8 cellular contexts compared by ENCODE assay signal in the genomic region with DNA sequence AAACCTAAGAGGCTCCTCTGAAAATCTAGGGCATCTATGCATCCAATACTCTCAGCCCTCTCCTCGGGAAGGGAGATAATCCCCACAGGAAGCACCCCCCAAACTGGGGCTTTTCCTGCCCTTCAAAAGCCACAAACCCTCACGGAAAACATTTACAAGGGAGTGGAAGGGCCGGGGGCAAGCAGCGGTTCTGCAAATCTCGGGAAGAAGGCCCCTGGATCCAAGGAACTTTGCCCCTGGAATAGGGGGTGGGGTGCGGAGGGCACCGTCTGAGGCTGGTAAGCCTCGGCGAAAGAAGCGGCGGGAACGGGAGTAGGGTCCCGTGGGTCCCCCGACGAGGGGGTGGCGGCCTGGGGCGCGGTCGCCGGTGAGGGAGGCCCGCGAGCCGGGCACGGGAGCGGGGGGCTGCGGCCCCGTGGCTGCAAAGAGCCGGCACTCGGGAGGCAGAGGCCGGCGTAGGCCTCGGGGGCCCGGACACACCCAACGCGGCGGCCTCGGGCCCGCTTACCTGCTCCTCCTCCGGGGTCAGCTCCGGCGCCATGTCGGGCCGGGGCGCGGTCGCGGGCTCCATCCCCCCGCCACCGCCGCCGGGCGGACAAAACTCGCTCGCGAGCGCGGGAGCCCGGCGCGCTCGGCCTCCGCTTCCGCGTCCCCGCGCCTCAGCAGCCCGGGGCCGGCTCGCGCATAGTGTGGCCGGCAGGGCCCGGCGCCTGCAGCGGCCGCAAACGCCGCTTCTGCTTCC. TPM values are rescaled to one million over a fixed set of nuclear protein-coding genes. Genes with fewer than 3 reads are reported as not detected.
DNase-seq lines count a peak whose midpoint lies in the region; ATAC-seq and TF ChIP-seq lines count a peak whose summit lies in the region.

No MANE protein-coding gene starts in this region.

- H3K9me3 Mint-ChIP-seq in activated CD4-positive, alpha-beta memory T cell treated with anti-CD3 and anti-CD28 coated beads, Interleukin-2, amount 10 ng/mL, durations not matched to agents 7 days and 5 days = no peaks in the 10 kb centered on the region

- peak overlapping the region; percentile 86 for H3K4me3 Mint-ChIP-seq in activated CD4-positive, alpha-beta memory T cell treated with anti-CD3 and anti-CD28 coated beads, Interleukin-2, amount 10 ng/mL, durations not matched to agents 7 days and 5 days

- peak overlapping the region; percentile 96 for H3K4me2 ChIP-seq in IMR-90 (ENCODE audit: low read depth, low read length)

- H3K4me3 ChIP-seq in IMR-90 (ENCODE audit: insufficient read depth, low read depth, low read length) (peak overlapping the region; percentile 83), epithelial cell of esophagus (ENCODE audit: low read length) (peak overlapping the region; percentile 80), uterus (peak overlapping the region; percentile 60 to 82)

- peaks cover 5% of the 10 kb centered on the region for H3K4me1 ChIP-seq in IMR-90 (ENCODE audit: control insufficient read depth, insufficient read depth, low read length)
- peaks cover 0 to 5% of the 10 kb centered on the region in 2 donors for H3K4me1 ChIP-seq in uterus

- peak; percentile 38 for ATAC-seq in IMR-90 (ENCODE audit: low read depth)

- TF ChIP-seq RAD21 in IMR-90 (IDR thresholded peaks at IDR 0.05; ENCODE audit: low read length) = no peak

- H3K27me3 ChIP-seq in IMR-90 (ENCODE audit: control insufficient read depth, insufficient read depth, low read length) = no peaks in the 10 kb centered on the region
- H3K27me3 ChIP-seq in uterus = no peaks in the 10 kb centered on the region

- H3K27ac ChIP-seq in IMR-90 (ENCODE audit: insufficient read depth, low read length) (peak overlapping the region; percentile 83), uterus (peak overlapping the region; percentile 81 to 88)

- in situ Hi-C loops in IMR-90 (cut with MboI; ENCODE audit: low sequenced_read_pairs) = no loop called here

- peaks cover 18% of the 10 kb centered on the region for H3K36me3 Mint-ChIP-seq in activated CD4-positive, alpha-beta memory T cell treated with anti-CD3 and anti-CD28 coated beads, Interleukin-2, amount 10 ng/mL, durations not matched to agents 7 days and 5 days (ENCODE audit: low read depth)

- peak overlapping the region; percentile 84 for H3K56ac ChIP-seq in IMR-90 (ENCODE audit: extremely low read depth, insufficient read depth, low read length)

- peaks cover 24% of the 10 kb centered on the region for H4K20me1 ChIP-seq in IMR-90 (ENCODE audit: insufficient read depth, low read length)

- H2AFZ ChIP-seq in IMR-90 (replicated peaks; ENCODE audit: low read length, poor library complexity) = peak overlapping the region; percentile 84

- H2BK120ac ChIP-seq in IMR-90 (ENCODE audit: low read depth, low read length) = peak overlapping the region; percentile 46

- intact Hi-C loops in IMR-90 (cut with micrococcal nuclease) = loop anchor here (2.0 to 5.0 kb wide), 4 partner anchors 44 to 94 kb away; no protein-coding TSS in a partner anchor
- intact Hi-C loops in uterus (cut with DNase I; ENCODE audit: low total_unique reads) = no loop called here

- H3K79me1 ChIP-seq in IMR-90 (ENCODE audit: low read depth in 1 of 2, low read length in 2 of 2) = peaks cover 5 to 36% of the 10 kb centered on the region in 2 experiments; a peak in 3 of 4 replicates

- H2BK15ac ChIP-seq in IMR-90 (ENCODE audit: low read depth, low read length) = no peak overlapping the region

- no peak for TF ChIP-seq POLR2A in IMR-90 (IDR thresholded peaks at IDR 0.05; ENCODE audit: low read depth, low read length)
- no peak for TF ChIP-seq POLR2A in uterus (IDR thresholded peaks at IDR 0.05)

- no peaks in the 10 kb centered on the region for H3K27me3 Mint-ChIP-seq in activated CD4-positive, alpha-beta memory T cell treated with anti-CD3 and anti-CD28 coated beads, Interleukin-2, amount 10 ng/mL, durations not matched to agents 7 days and 5 days

- H2AK5ac ChIP-seq in IMR-90 (ENCODE audit: low read depth, low read length) = peak overlapping the region; percentile 37; the same call in 1 of the 2 replicates

- H3K14ac ChIP-seq in IMR-90 (replicated peaks; ENCODE audit: low read depth, low read length) = peak overlapping the region; percentile 93

- H3K9me3 ChIP-seq in IMR-90 (ENCODE audit: control insufficient read depth, insufficient read depth, low read length) = no peaks in the 10 kb centered on the region
- H3K9me3 ChIP-seq in uterus = no peaks in the 10 kb centered on the region

- peak overlapping the region; percentile 61 for H3K18ac ChIP-seq in IMR-90 (ENCODE audit: low read depth, low read length)

- H3K9me1 ChIP-seq in IMR-90 (ENCODE audit: insufficient read depth, low read length) = peaks cover 7% of the 10 kb centered on the region

- peak overlapping the region; percentile 46 for H2BK5ac ChIP-seq in IMR-90 (ENCODE audit: low read depth, low read length, poor library complexity, severe bottlenecking)

- peak overlapping the region; percentile 96 for H3K23ac ChIP-seq in IMR-90 (ENCODE audit: low read depth, low read length)

- CTCF ChIA-PET in IMR-90 (lab: Yijun Ruan, JAX) = interaction anchor here (0.8 to 1.2 kb wide), 4 partner anchors 12 to 70 kb away, joined by 3 to 5 read pairs (median 3); no protein-coding TSS in a partner anchor
- CTCF ChIA-PET in activated CD4-positive, alpha-beta memory T cell treated with anti-CD3 and anti-CD28 coated beads, Interleukin-2, amount 10 ng/mL, durations not matched to agents 7 days and 5 days (lab: Charles Lee) = interaction anchor here (0.7 to 3.1 kb wide), 24 partner anchors 10 to 330 kb away, joined by 3 to 29 read pairs (median 4); a partner anchor contains a TSS

- H3K4me1 Mint-ChIP-seq in activated CD4-positive, alpha-beta memory T cell treated with anti-CD3 and anti-CD28 coated beads, Interleukin-2, amount 10 ng/mL, durations not matched to agents 7 days and 5 days = peaks cover 32% of the 10 kb centered on the region

- peak overlapping the region; percentile 73 for H4K91ac ChIP-seq in IMR-90 (ENCODE audit: insufficient read depth, low read depth, low read length)

- peak overlapping the region; percentile 93 for H3K27ac Mint-ChIP-seq in activated CD4-positive, alpha-beta memory T cell treated with anti-CD3 and anti-CD28 coated beads, Interleukin-2, amount 10 ng/mL, durations not matched to agents 7 days and 5 days

- peak overlapping the region; percentile 93 for H3K4ac ChIP-seq in IMR-90 (ENCODE audit: low read depth, low read length)

- WGBS in IMR-90 (ENCODE audit: extremely low coverage in 2 of 2, insufficient read length in 1 of 2), 2 experiments = 0% methylated on average over 27 of the region's 77 CpGs; no CpG with 5 or more reads in 1 of the 2 experiments

- peak overlapping the region; percentile 66 for H4K5ac ChIP-seq in IMR-90 (ENCODE audit: low read depth, low read length)

- H2BK20ac ChIP-seq in IMR-90 (ENCODE audit: low read depth, low read length) = no peak overlapping the region

- peak overlapping the region; percentile 95 for H3K9ac ChIP-seq in IMR-90 (ENCODE audit: low read depth, low read length)

- H2AK9ac ChIP-seq in IMR-90 (replicated peaks; ENCODE audit: low read depth, low read length, poor library complexity) = peak overlapping the region; percentile 99

- POLR2A ChIA-PET in IMR-90 (lab: Charles Lee; ENCODE audit: unreplicated experiment) = interaction anchor here (0.6 kb wide), 1 partner anchor 12 kb away, joined by 3 read pairs; no protein-coding TSS in a partner anchor
- POLR2A ChIA-PET in activated CD4-positive, alpha-beta memory T cell treated with anti-CD3 and anti-CD28 coated beads, Interleukin-2, amount 10 ng/mL, durations not matched to agents 7 days and 5 days (lab: Charles Lee) = interaction anchor here (0.7 to 4.5 kb wide), 23 partner anchors 12 to 555 kb away, joined by 3 to 83 read pairs (median 5); a partner anchor contains a TSS

- H3K36me3 ChIP-seq in IMR-90 (ENCODE audit: control insufficient read depth, insufficient read depth, low read length) (no peaks in the 10 kb centered on the region; the same call in 1 of the 2 replicates), uterus (no peaks in the 10 kb centered on the region)

- peak overlapping the region; percentile 21 to 84 for H4K8ac ChIP-seq in IMR-90 (ENCODE audit: low read depth in 2 of 2, low read length in 2 of 2)

- DNase-seq in NCI-H82 (lab: John Stamatoyannopoulos, UW) (peak; percentile 48), NCI-H82 treated with DMSO at 0.1 percent for 48 hours (lab: John Stamatoyannopoulos, UW; ENCODE audit: unreplicated experiment) (no peak), IMR-90 (no peak), epithelial cell of esophagus (ENCODE audit: low read depth) (peak; percentile 29), myocyte (ENCODE audit: low read depth) (peak; percentile 29), uterus (no peak), cortex of kidney (lab: John Stamatoyannopoulos, UW) (no peak)
- DNase-seq in activated CD4-positive, alpha-beta memory T cell treated with anti-CD3 and anti-CD28 coated beads, Interleukin-2, amount 10 ng/mL, durations not matched to agents 7 days and 5 days = peak; percentile 42

- dilution Hi-C loops in IMR-90 (cut with HindIII; ENCODE audit: low sequenced_read_pairs, unreplicated experiment) = no loop called here

- BruUV-seq in IMR-90 (replicated peaks; lab: Mats Ljungman, UMichigan) = no TSS peak

- TF ChIP-seq CTCF in IMR-90 (conservative IDR thresholded peaks at IDR 0.05; ENCODE audit: low read depth, low read length) (no peak), epithelial cell of esophagus (IDR thresholded peaks at IDR 0.05; ENCODE audit: insufficient read depth, low read depth, low read length, missing control alignments) (no peak), uterus (IDR thresholded peaks at IDR 0.05) (no peak)

TF ChIP-seq in IMR-90, 13 proteins besides CTCF, POLR2A, EP300 and RAD21 (continues in another document):
- no peak for TF ChIP-seq FOS (IDR thresholded peaks at IDR 0.05; ENCODE audit: low read depth, low read length)

RNA-seq across cellular contexts. Expression of a gene that starts 0.7 kb away (rescaled TPM):
- total RNA-seq in IMR-90 (2012; rRNA removed) (20.0 and 26.5 TPM in 2 replicates), myocyte (7.6 and 7.7 TPM in 2 replicates), uterus (10 to 100 TPM in 2 of 4 donors, 1 to 10 TPM in 2; 5.6 to 33.0 (median 18.9) TPM)
- polyA plus RNA-seq in IMR-90 (2012; rRNA removed) = 26.3 and 38.9 TPM in 2 replicates
- polyA plus RNA-seq in IMR-90 (2012; cell fraction: cytosol; rRNA removed) = 12.9 and 26.0 TPM in 2 replicates
- 19.8 and 20.1 TPM in 2 replicates for polyA plus RNA-seq in IMR-90 (2012; cell fraction: nucleus; rRNA removed; ENCODE audit: low replicate concordance)
- 10 to 100 TPM; 41.4 to 41.6 TPM for total RNA-seq in activated CD4-positive, alpha-beta memory T cell treated with anti-CD3 and anti-CD28 coated beads, Interleukin-2, amount 10 ng/mL, durations not matched to agents 7 days and 5 days
- 19.7 TPM for polyA plus RNA-seq in myocyte (2012)

RNA-seq across cellular contexts. Expression of a gene that starts 47.1 kb away (rescaled TPM):
- total RNA-seq in IMR-90 (2012; rRNA removed) (23.8 and 28.6 TPM in 2 replicates), myocyte (30.4 and 33.0 TPM in 2 replicates), uterus (10 to 100 TPM in 3 of 4 donors, 1 to 10 TPM in 1; 2.0 to 35.8 (median 29.1) TPM)
- polyA plus RNA-seq in IMR-90 (2012; rRNA removed) = 21.8 and 24.1 TPM in 2 replicates
- 12.3 and 20.2 TPM in 2 replicates for polyA plus RNA-seq in IMR-90 (2012; cell fraction: cytosol; rRNA removed)
- 6.1 and 17.3 TPM in 2 replicates for polyA plus RNA-seq in IMR-90 (2012; cell fraction: nucleus; rRNA removed; ENCODE audit: low replicate concordance)
- 10 to 100 TPM; 29.6 to 30.9 TPM for total RNA-seq in activated CD4-positive, alpha-beta memory T cell treated with anti-CD3 and anti-CD28 coated beads, Interleukin-2, amount 10 ng/mL, durations not matched to agents 7 days and 5 days
- polyA plus RNA-seq in myocyte (2012) = 26.2 TPM

Comparison
In these comparisons a context has a peak if more than half of its experiments do, and no peak if none do; other contexts are left out.
1. DNase-seq: peak in NCI-H82 (single experiment), activated CD4-positive, alpha-beta memory T cell treated with anti-CD3 and anti-CD28 coated beads, Interleukin-2, amount 10 ng/mL, durations not matched to agents 7 days and 5 days (single experiment), epithelial cell of esophagus (single experiment) and myocyte (single experiment); none in NCI-H82 treated with DMSO at 0.1 percent for 48 hours (single experiment), IMR-90 (single experiment), uterus (0 of 2) and cortex of kidney (single experiment).
2. Peak in every context shown above with its lines, with median percentiles within 50 percentile points of each other: H3K4me3 ChIP-seq.